In the genomic region with DNA sequence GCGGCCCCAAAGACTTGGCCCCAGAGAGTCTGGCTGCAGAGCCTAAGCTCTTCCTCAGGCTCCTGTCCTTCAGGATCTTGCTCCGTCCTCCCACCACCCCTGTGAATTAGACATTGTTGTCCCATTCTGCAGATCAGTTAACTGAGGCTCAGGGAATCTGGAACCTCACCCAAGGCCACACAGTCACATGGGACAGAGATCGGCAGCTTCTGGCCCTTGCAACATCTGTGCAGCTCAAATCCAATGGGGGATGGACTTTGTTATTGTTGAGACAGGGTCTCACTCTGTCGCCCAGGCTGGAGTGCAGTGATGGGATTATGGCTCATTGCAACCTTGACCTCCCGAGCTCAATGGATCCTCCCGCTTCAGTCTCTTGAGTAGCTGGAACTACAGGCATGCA, we compare ENCODE assay signal across 2 cellular contexts.
TF ChIP-seq lines count a peak whose summit lies in the region.

No MANE protein-coding gene starts in this region.

TF ChIP-seq in HepG2, 621 proteins besides CTCF, POLR2A, EP300 and RAD21:
- TF ChIP-seq HNF4A (CRISPR knock-in tag; IDR thresholded peaks at IDR 0.05), result peak; percentile 39
- peak; percentile 92 for TF ChIP-seq ZNF629 (CRISPR knock-in tag; conservative IDR thresholded peaks at IDR 0.05)
- TF ChIP-seq ZFP82 (CRISPR knock-in tag; IDR thresholded peaks at IDR 0.05; ENCODE audit: borderline replicate concordance), result no peak
- TF ChIP-seq ZMYM3 (CRISPR knock-in tag; IDR thresholded peaks at IDR 0.05), result peak; percentile 86
- 0 out of 2 replicates have a peak, but pooled peaks have one; percentile 68 for TF ChIP-seq ADNP (CRISPR knock-in tag; IDR thresholded peaks at IDR 0.05)
- no peak for TF ChIP-seq IKZF4 (CRISPR knock-in tag; IDR thresholded peaks at IDR 0.05; ENCODE audit: borderline replicate concordance, low read depth, not compliant biosample characterization)
- TF ChIP-seq CEBPB (IDR thresholded peaks at IDR 0.05; ENCODE audit: borderline replicate concordance, low read depth, low read length), result peak; percentile 20; the same call in 1 of the 2 replicates
- TF ChIP-seq, protein P1, sequence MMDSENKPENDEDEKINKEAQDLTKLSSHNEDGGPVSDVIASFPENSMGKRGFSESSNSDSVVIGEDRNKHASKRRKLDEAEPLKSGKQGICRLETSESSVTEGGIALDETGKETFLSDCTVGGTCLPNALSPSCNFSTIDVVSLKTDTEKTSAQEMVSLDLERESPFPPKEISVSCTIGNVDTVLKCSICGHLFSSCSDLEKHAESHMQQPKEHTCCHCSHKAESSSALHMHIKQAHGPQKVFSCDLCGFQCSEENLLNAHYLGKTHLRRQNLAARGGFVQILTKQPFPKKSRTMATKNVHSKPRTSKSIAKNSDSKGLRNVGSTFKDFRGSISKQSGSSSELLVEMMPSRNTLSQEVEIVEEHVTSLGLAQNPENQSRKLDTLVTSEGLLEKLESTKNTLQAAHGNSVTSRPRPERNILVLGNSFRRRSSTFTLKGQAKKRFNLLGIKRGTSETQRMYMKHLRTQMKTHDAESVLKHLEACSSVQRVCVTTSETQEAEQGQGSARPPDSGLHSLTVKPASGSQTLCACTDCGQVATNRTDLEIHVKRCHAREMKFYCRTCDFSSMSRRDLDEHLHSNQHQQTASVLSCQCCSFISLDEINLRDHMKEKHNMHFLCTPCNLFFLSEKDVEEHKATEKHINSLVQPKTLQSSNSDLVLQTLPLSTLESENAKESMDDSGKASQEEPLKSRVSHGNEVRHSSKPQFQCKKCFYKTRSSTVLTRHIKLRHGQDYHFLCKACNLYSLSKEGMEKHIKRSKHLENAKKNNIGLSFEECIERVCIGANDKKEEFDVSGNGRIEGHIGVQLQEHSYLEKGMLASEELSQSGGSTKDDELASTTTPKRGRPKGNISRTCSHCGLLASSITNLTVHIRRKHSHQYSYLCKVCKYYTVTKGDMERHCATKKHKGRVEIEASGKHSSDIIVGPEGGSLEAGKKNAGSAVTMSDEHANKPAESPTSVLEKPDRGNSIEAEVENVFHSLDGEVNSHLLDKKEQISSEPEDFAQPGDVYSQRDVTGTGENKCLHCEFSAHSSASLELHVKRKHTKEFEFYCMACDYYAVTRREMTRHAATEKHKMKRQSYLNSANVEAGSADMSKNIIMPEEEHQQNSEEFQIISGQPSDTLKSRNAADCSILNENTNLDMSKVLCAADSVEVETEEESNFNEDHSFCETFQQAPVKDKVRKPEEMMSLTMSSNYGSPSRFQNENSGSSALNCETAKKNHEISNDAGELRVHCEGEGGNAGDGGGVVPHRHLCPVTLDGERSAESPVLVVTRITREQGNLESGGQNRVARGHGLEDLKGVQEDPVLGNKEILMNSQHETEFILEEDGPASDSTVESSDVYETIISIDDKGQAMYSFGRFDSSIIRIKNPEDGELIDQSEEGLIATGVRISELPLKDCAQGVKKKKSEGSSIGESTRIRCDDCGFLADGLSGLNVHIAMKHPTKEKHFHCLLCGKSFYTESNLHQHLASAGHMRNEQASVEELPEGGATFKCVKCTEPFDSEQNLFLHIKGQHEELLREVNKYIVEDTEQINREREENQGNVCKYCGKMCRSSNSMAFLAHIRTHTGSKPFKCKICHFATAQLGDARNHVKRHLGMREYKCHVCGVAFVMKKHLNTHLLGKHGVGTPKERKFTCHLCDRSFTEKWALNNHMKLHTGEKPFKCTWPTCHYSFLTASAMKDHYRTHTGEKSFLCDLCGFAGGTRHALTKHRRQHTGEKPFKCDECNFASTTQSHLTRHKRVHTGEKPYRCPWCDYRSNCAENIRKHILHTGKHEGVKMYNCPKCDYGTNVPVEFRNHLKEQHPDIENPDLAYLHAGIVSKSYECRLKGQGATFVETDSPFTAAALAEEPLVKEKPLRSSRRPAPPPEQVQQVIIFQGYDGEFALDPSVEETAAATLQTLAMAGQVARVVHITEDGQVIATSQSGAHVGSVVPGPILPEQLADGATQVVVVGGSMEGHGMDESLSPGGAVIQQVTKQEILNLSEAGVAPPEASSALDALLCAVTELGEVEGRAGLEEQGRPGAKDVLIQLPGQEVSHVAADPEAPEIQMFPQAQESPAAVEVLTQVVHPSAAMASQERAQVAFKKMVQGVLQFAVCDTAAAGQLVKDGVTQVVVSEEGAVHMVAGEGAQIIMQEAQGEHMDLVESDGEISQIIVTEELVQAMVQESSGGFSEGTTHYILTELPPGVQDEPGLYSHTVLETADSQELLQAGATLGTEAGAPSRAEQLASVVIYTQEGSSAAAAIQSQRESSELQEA (CRISPR knock-in tag; IDR thresholded peaks at IDR 0.05; ENCODE audit: not compliant biosample characterization), result no peak
- TF ChIP-seq, protein P2, sequence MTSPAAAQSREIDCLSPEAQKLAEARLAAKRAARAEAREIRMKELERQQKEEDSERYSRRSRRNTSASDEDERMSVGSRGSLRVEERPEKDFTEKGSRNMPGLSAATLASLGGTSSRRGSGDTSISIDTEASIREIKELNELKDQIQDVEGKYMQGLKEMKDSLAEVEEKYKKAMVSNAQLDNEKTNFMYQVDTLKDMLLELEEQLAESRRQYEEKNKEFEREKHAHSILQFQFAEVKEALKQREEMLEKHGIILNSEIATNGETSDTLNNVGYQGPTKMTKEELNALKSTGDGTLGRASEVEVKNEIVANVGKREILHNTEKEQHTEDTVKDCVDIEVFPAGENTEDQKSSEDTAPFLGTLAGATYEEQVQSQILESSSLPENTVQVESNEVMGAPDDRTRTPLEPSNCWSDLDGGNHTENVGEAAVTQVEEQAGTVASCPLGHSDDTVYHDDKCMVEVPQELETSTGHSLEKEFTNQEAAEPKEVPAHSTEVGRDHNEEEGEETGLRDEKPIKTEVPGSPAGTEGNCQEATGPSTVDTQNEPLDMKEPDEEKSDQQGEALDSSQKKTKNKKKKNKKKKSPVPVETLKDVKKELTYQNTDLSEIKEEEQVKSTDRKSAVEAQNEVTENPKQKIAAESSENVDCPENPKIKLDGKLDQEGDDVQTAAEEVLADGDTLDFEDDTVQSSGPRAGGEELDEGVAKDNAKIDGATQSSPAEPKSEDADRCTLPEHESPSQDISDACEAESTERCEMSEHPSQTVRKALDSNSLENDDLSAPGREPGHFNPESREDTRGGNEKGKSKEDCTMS (CRISPR knock-in tag; conservative IDR thresholded peaks at IDR 0.05), result no peak
- TF ChIP-seq ZNF121 (CRISPR knock-in tag; IDR thresholded peaks at IDR 0.05), result 0 out of 2 replicates have a peak, but pooled peaks have one; percentile 39

TF ChIP-seq in H1, 55 proteins besides CTCF, POLR2A, EP300 and RAD21:
- TF ChIP-seq RFX5 (IDR thresholded peaks at IDR 0.05; ENCODE audit: borderline replicate concordance, low read depth, low read length), result no peak
- TF ChIP-seq, protein P3, sequence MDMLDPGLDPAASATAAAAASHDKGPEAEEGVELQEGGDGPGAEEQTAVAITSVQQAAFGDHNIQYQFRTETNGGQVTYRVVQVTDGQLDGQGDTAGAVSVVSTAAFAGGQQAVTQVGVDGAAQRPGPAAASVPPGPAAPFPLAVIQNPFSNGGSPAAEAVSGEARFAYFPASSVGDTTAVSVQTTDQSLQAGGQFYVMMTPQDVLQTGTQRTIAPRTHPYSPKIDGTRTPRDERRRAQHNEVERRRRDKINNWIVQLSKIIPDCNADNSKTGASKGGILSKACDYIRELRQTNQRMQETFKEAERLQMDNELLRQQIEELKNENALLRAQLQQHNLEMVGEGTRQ (IDR thresholded peaks at IDR 0.05; ENCODE audit: low read length), result no peak
- no peak for TF ChIP-seq RNF2 (IDR thresholded peaks at IDR 0.05; ENCODE audit: borderline replicate concordance, low read depth, low read length, missing control alignments, poor library complexity, severe bottlenecking)
- TF ChIP-seq KDM1A (IDR thresholded peaks at IDR 0.05; ENCODE audit: borderline replicate concordance, low read length), result 0 out of 2 replicates have a peak, but pooled peaks have one; percentile 26
